In the genomic region with DNA sequence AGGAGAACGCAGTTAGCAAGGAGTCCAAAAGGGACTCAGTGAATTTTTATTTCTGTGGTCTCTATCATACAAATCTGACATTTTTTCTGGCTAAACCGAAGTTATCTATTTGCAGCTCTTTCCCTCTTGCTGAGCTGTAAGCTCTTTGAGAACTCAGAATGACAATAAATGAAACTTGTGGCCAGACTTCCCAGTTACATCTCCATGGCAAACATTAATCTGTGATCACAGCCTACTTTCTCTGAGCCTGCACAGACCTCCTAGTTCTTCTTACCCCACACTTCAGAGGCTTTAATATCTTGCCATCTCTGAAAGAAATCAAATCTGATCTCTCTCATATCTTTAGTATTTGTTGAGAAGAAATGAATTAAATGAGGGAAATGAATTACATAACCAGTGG, we compare ENCODE assay signal across 19 cellular contexts. TPM values are rescaled to one million over a fixed set of nuclear protein-coding genes. Genes with fewer than 3 reads are reported as not detected.
DNase-seq lines count a peak whose midpoint lies in the region; ATAC-seq and TF ChIP-seq lines count a peak whose summit lies in the region.
"Had no signal": no experiment of that assay in that cellular context is flagged by ENCODE, and none has a peak within 500 bp of the region (broad histone marks: within the 10 kb centered on the region; RNA-seq: fewer than 3 reads in every experiment).

No MANE protein-coding gene starts in this region.

- H3K9me3 ChIP-seq in mammary epithelial cell (replicated peaks; ENCODE audit: insufficient read depth, low read length) (no peaks in the 10 kb centered on the region), WERI-Rb-1 (ENCODE audit: severe bottlenecking) (no peaks in the 10 kb centered on the region), suprapubic skin (no peaks in the 10 kb centered on the region)
- H3K9me3 ChIP-seq: BE2C, SJSA1 had no signal

- intact Hi-C loops in mammary epithelial cell (cut with micrococcal nuclease) (no loop called here), MCF 10A (cut with micrococcal nuclease) (no loop called here)

- peak overlapping the region; percentile 81 for H3K9ac ChIP-seq in mammary epithelial cell (ENCODE audit: insufficient read depth, low read length)

- POLR2A ChIA-PET in MCF 10A (lab: Yijun Ruan, JAX), result interaction anchor here (0.6 to 1.7 kb wide), 4 partner anchors 19 to 57 kb away, joined by 4 to 30 read pairs (median 7); a partner anchor contains a TSS

- H3K4me2 ChIP-seq in mammary epithelial cell (ENCODE audit: insufficient read depth, low read depth, low read length), result peak overlapping the region; percentile 64
- H3K4me2 ChIP-seq: PC-9 had no signal

- CTCF ChIA-PET in mammary epithelial cell (lab: Charles Lee; ENCODE audit: low non-redundant PET) (no interaction called here), MCF 10A (lab: Yijun Ruan, JAX) (interaction anchor here (1.1 to 1.6 kb wide), 4 partner anchors 19 to 77 kb away, joined by 3 to 5 read pairs (median 4); no protein-coding TSS in a partner anchor)

- TF ChIP-seq EP300 in suprapubic skin (IDR thresholded peaks at IDR 0.05), result no peak

- H3K36me3 Mint-ChIP-seq in MCF 10A (ENCODE audit: insufficient read depth, unreplicated experiment), result no peaks in the 10 kb centered on the region
- H3K36me3 Mint-ChIP-seq in natural killer cell treated with Interleukin-12 subunit alpha and Interleukin-12 subunit beta and Interleukin-15 and Interleukin-18, amount 100 ng/mL, for 72 hours, result no peaks in the 10 kb centered on the region

- no peaks in the 10 kb centered on the region for H3K27me3 Mint-ChIP-seq in MCF 10A (ENCODE audit: insufficient read depth, unreplicated experiment)
- H3K27me3 Mint-ChIP-seq in natural killer cell treated with Interleukin-12 subunit alpha and Interleukin-12 subunit beta and Interleukin-15 and Interleukin-18, amount 100 ng/mL, for 72 hours, result peaks cover 0 to 6% of the 10 kb centered on the region in 2 donors

- TF ChIP-seq POLR2A in suprapubic skin (IDR thresholded peaks at IDR 0.05), result no peak

- peaks cover 33% of the 10 kb centered on the region for H3K4me1 ChIP-seq in mammary epithelial cell (ENCODE audit: insufficient read depth, low read length)
- peaks cover 68% of the 10 kb centered on the region for H3K4me1 ChIP-seq in suprapubic skin
- H3K4me1 ChIP-seq: BE2C, SJSA1 had no signal

- H3K79me2 ChIP-seq in mammary epithelial cell (ENCODE audit: insufficient read depth, low read length), result no peaks in the 10 kb centered on the region

- H3K27ac Mint-ChIP-seq in MCF 10A (ENCODE audit: low read depth, unreplicated experiment), result no peak overlapping the region
- H3K27ac Mint-ChIP-seq in natural killer cell treated with Interleukin-12 subunit alpha and Interleukin-12 subunit beta and Interleukin-15 and Interleukin-18, amount 100 ng/mL, for 72 hours, result no peak overlapping the region
- H3K27ac Mint-ChIP-seq: CD4-positive, alpha-beta T cell had no signal

- no peaks in the 10 kb centered on the region for H3K27me3 ChIP-seq in mammary epithelial cell (ENCODE audit: insufficient read depth, low read length)
- H3K27me3 ChIP-seq in WERI-Rb-1 (ENCODE audit: insufficient read depth, low read depth, severe bottlenecking), result no peaks in the 10 kb centered on the region
- H3K27me3 ChIP-seq in suprapubic skin, result no peaks in the 10 kb centered on the region
- H3K27me3 ChIP-seq: BE2C, SJSA1 had no signal

- H3K9me3 Mint-ChIP-seq in MCF 10A (ENCODE audit: unreplicated experiment), result no peaks in the 10 kb centered on the region
- H3K9me3 Mint-ChIP-seq in natural killer cell treated with Interleukin-12 subunit alpha and Interleukin-12 subunit beta and Interleukin-15 and Interleukin-18, amount 100 ng/mL, for 72 hours, result no peaks in the 10 kb centered on the region
- H3K9me3 Mint-ChIP-seq: CD4-positive, alpha-beta T cell had no signal

- WGBS in mammary epithelial cell (ENCODE audit: low coverage, missing lambda C conversion rate), result 91% methylated on average over 2 of the region's 2 CpGs
- WGBS in suprapubic skin, result 66% methylated on average over 2 of the region's 2 CpGs

- peak overlapping the region; percentile 94 for H3K27ac ChIP-seq in mammary epithelial cell (ENCODE audit: insufficient read depth, low read depth, low read length)
- peak overlapping the region; percentile 54 for H3K27ac ChIP-seq in WERI-Rb-1
- peak overlapping the region; percentile 52 for H3K27ac ChIP-seq in suprapubic skin
- H3K27ac ChIP-seq: 22Rv1, PC-9, SJSA1 had no signal

- DNase-seq in mammary epithelial cell (no peak), MCF 10A (ENCODE audit: unreplicated experiment) (no peak), WERI-Rb-1 (no peak), suprapubic skin (ENCODE audit: low spot score in 2 of 2) (no peak), GM20000 (ENCODE audit: low spot score) (no peak)
- DNase-seq in natural killer cell treated with Interleukin-12 subunit alpha and Interleukin-12 subunit beta and Interleukin-15 and Interleukin-18, amount 100 ng/mL, for 72 hours (ENCODE audit: low spot score), result no peak
- DNase-seq: BE2C; CD4-positive, alpha-beta T cell; GOT3; MV-4-11; NCI-H1417; NCI-H2029 treated with DMSO at 0.1 percent for 48 hours; NCI-H774 had no signal

- peak overlapping the region; percentile 15 for H2AFZ ChIP-seq in mammary epithelial cell (ENCODE audit: low read depth, low read length)
- H2AFZ ChIP-seq: PC-9 had no signal

- no peaks in the 10 kb centered on the region for H3K36me3 ChIP-seq in mammary epithelial cell (ENCODE audit: insufficient read depth, low read length)
- no peaks in the 10 kb centered on the region for H3K36me3 ChIP-seq in WERI-Rb-1
- H3K36me3 ChIP-seq in suprapubic skin, result no peaks in the 10 kb centered on the region
- H3K36me3 ChIP-seq: BE2C, SJSA1 had no signal

- ATAC-seq in HG03342 (IDR thresholded peaks at IDR 0.05; ENCODE audit: unreplicated experiment), result peak; percentile 45
- no peak for ATAC-seq in HG03521 (IDR thresholded peaks at IDR 0.05; ENCODE audit: unreplicated experiment)
- no peak for ATAC-seq in natural killer cell treated with Interleukin-12 subunit alpha and Interleukin-12 subunit beta and Interleukin-15 and Interleukin-18, amount 100 ng/mL, for 72 hours

- no peaks in the 10 kb centered on the region for H4K20me1 ChIP-seq in mammary epithelial cell (ENCODE audit: insufficient read depth, low read length)

- H3K4me1 Mint-ChIP-seq in MCF 10A (ENCODE audit: insufficient read depth, unreplicated experiment), result no peaks in the 10 kb centered on the region
- peaks cover 2 to 3% of the 10 kb centered on the region in 2 donors for H3K4me1 Mint-ChIP-seq in natural killer cell treated with Interleukin-12 subunit alpha and Interleukin-12 subunit beta and Interleukin-15 and Interleukin-18, amount 100 ng/mL, for 72 hours (ENCODE audit: low read depth in 2 of 2)

- in situ Hi-C loops in mammary epithelial cell (cut with MboI; ENCODE audit: low sequenced_read_pairs in 2 of 2), result no loop called here

- no peak overlapping the region for H3K4me3 ChIP-seq in mammary epithelial cell (replicated peaks in 1 of 3; ENCODE audit: insufficient read depth in 1 of 3, low read depth in 2 of 3, low read length in 3 of 3)
- no peak overlapping the region for H3K4me3 ChIP-seq in WERI-Rb-1 (ENCODE audit: low read depth, low read length)
- H3K4me3 ChIP-seq in suprapubic skin, result no peak overlapping the region
- H3K4me3 ChIP-seq: K562, PC-9, SJSA1 had no signal

- no peak for TF ChIP-seq CTCF in mammary epithelial cell (conservative IDR thresholded peaks at IDR 0.05 in 1 of 2, IDR thresholded peaks at IDR 0.05 in 1 of 2; ENCODE audit: extremely low read depth in 1 of 2, insufficient read depth in 1 of 2, low read depth in 1 of 2, low read length in 2 of 2)
- no peak for TF ChIP-seq CTCF in MCF 10A (IDR thresholded peaks at IDR 0.05; ENCODE audit: unreplicated experiment)
- TF ChIP-seq CTCF in WERI-Rb-1 (IDR thresholded peaks at IDR 0.05; ENCODE audit: low read depth, low read length), result no peak
- no peak for TF ChIP-seq CTCF in suprapubic skin (IDR thresholded peaks at IDR 0.05)
- no peak for TF ChIP-seq CTCF in GM20000 (IDR thresholded peaks at IDR 0.05; ENCODE audit: extremely low read depth, missing control alignments)

- BruUV-seq in mammary epithelial cell (replicated peaks; lab: Mats Ljungman, UMichigan) (no TSS peak), MCF 10A (replicated peaks; lab: Mats Ljungman, UMichigan) (no TSS peak)

- dilution Hi-C loops in mammary epithelial cell (cut with HindIII; ENCODE audit: low sequenced_read_pairs), result no loop called here

- no peak overlapping the region for H3K4me3 Mint-ChIP-seq in MCF 10A (ENCODE audit: unreplicated experiment)
- no peak overlapping the region for H3K4me3 Mint-ChIP-seq in natural killer cell treated with Interleukin-12 subunit alpha and Interleukin-12 subunit beta and Interleukin-15 and Interleukin-18, amount 100 ng/mL, for 72 hours
- H3K4me3 Mint-ChIP-seq: CD4-positive, alpha-beta T cell had no signal

RNA-seq across cellular contexts. Expression of a gene that starts 58.0 kb away (rescaled TPM):
- total RNA-seq in mammary epithelial cell (10 to 100 TPM; 13.9 to 19.0 TPM), MCF 10A (2022) (8.0 and 14.8 TPM in 2 replicates), suprapubic skin (10 to 100 TPM; 49.0 to 66.0 (median 55.1) TPM)
- polyA plus RNA-seq in mammary epithelial cell, result 7.5 TPM
- 16.3 TPM for polyA minus RNA-seq in mammary epithelial cell
- total RNA-seq in natural killer cell treated with Interleukin-12 subunit alpha and Interleukin-12 subunit beta and Interleukin-15 and Interleukin-18, amount 100 ng/mL, for 72 hours, result 1 to 10 TPM; 5.4 to 7.7 TPM
